In the genomic region with DNA sequence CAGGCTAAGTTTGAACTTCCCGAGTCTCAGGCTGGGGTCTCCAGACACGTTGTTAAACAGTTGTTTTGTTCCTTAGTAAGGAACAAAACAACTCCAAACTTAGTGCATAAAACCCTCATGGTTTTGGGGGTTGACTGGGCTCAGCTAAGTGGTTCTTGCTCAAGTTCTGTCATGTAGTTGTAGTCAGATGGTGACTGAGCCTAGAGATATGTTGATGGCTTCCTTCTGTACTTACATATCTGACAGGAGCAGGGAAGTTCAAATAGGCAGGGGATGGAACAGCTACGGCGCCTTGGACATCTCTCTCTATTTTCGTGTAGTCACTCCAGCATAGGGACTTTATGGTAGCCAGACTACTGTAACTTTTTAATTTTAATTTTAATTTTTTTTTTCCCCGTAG, we compare ENCODE assay signal across 19 cellular contexts.
"Had no signal": no experiment of that assay in that cellular context is flagged by ENCODE, and none has a peak within 500 bp of the region (broad histone marks: within the 10 kb centered on the region; RNA-seq: fewer than 3 reads in every experiment).

No MANE protein-coding gene starts in this region.

- H3K9me3 ChIP-seq: body of pancreas, heart left ventricle, left ventricle myocardium inferior, prostate gland, right lobe of liver, upper lobe of left lung had no signal

- H3K27ac ChIP-seq: body of pancreas, heart left ventricle, left ventricle myocardium inferior, prostate gland, right lobe of liver, upper lobe of left lung had no signal

- H3K27me3 ChIP-seq: body of pancreas, heart left ventricle, right lobe of liver, upper lobe of left lung had no signal

- FAIRE-seq: frontal cortex, kidney, TTC549 had no signal

- H3K4me1 ChIP-seq: body of pancreas, heart left ventricle, left ventricle myocardium inferior, prostate gland, upper lobe of left lung had no signal

- DNase-seq: activated CD4-positive, alpha-beta T cell treated with anti-CD3 and anti-CD28 coated beads, Interleukin-2, amount 50 U/mL, for 4 hours; activated CD4-positive, CD25-positive, alpha-beta regulatory T cell treated with anti-CD3 and anti-CD28 coated beads, Interleukin-2, amount 50 U/mL, for 72 hours; activated T-cell treated with anti-CD3 and anti-CD28 coated beads, Interleukin-2, amount 50 U/mL, for 1 hour; amniotic stem cell; body of pancreas; effector memory CD8-positive, alpha-beta T cell; erythroblast; heart left ventricle; kidney; left ventricle myocardium inferior; mesendoderm; occipital lobe; right lobe of liver; stimulated activated CD4-positive, alpha-beta T cell treated with anti-CD3 and anti-CD28 coated beads, Interleukin-2, amount 100 ng/mL, for 48 hours; stimulated activated naive CD4-positive, alpha-beta T cell treated with Interleukin-2 at 50 U/mL for 16 hours; upper lobe of left lung had no signal

- H3K4me3 ChIP-seq: body of pancreas, heart left ventricle, left ventricle myocardium inferior, prostate gland, right lobe of liver, upper lobe of left lung had no signal

- H3K36me3 ChIP-seq: heart left ventricle, left ventricle myocardium inferior, prostate gland, right lobe of liver, upper lobe of left lung had no signal

- ATAC-seq: body of pancreas; effector memory CD8-positive, alpha-beta T cell; heart left ventricle; right lobe of liver had no signal
